In the genomic region with DNA sequence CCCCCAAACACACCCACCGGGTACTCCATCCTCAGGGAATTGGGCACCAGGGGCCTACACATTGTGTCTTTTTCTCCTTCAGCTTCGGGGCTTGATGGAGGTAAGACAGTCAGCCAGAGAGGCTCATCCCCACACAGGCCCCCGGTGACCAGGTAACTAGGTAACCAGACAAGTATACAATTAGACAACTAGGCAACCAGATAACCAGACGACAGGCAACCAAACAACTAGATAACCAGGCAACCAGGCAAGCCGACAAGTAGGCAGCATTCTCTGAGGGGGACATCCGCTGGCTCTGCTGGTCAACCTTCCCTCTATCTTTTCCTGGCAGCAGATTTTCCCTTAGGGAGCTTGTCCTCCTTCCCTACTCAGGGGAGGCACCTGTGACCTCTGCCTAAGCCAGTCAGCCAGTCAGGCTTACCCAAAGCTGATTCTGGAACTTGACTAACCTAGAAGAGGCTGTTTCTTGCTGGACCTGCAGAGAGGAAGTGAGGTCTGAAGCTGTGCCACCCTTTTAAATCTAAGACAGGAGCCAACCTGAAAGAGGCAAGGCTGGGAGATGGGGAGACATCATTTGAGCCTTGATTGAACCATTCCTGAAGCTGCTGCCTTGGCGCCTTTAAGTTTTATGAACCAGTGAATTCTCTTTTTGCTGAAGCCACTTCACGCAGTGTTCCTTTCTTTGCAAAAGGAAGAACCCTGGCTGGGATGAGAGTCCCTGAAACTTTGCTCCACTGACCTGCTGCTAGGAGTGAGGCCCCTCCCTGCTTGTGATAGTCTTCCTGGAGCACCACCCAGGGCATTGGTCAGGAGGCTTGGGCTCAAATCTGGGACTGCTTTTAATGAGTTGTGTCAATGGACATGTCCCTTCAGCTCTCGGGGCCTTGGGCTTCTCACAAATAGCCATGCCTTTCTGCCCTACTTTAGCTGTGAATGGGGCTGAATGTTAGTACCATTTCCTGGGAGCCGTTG, we compare ENCODE assay signal across 1 cellular context.
TF ChIP-seq lines count a peak whose summit lies in the region.

No MANE protein-coding gene starts in this region.

TF ChIP-seq in K562, 482 proteins besides CTCF, POLR2A, EP300 and RAD21:
- 0 out of 2 replicates have a peak, but pooled peaks have one; percentile 38 for TF ChIP-seq ZNF263 (CRISPR knock-in tag; IDR thresholded peaks at IDR 0.05; ENCODE audit: borderline replicate concordance)
- no peak for TF ChIP-seq DACH1 (IDR thresholded peaks at IDR 0.05; ENCODE audit: partially characterized antibody)
- no peak for TF ChIP-seq ZNF121 (CRISPR knock-in tag; conservative IDR thresholded peaks at IDR 0.05)
- TF ChIP-seq, protein P1, sequence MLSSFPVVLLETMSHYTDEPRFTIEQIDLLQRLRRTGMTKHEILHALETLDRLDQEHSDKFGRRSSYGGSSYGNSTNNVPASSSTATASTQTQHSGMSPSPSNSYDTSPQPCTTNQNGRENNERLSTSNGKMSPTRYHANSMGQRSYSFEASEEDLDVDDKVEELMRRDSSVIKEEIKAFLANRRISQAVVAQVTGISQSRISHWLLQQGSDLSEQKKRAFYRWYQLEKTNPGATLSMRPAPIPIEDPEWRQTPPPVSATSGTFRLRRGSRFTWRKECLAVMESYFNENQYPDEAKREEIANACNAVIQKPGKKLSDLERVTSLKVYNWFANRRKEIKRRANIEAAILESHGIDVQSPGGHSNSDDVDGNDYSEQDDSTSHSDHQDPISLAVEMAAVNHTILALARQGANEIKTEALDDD (IDR thresholded peaks at IDR 0.05), result peak; percentile 84
- TF ChIP-seq, protein P2, sequence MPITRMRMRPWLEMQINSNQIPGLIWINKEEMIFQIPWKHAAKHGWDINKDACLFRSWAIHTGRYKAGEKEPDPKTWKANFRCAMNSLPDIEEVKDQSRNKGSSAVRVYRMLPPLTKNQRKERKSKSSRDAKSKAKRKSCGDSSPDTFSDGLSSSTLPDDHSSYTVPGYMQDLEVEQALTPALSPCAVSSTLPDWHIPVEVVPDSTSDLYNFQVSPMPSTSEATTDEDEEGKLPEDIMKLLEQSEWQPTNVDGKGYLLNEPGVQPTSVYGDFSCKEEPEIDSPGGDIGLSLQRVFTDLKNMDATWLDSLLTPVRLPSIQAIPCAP (CRISPR knock-in tag; IDR thresholded peaks at IDR 0.05; ENCODE audit: borderline replicate concordance), result no peak
- no peak for TF ChIP-seq POLR2B (IDR thresholded peaks at IDR 0.05; ENCODE audit: low read depth, partially characterized antibody)
